Comparison of ENCODE assay signal across 2 cellular contexts in the genomic region with DNA sequence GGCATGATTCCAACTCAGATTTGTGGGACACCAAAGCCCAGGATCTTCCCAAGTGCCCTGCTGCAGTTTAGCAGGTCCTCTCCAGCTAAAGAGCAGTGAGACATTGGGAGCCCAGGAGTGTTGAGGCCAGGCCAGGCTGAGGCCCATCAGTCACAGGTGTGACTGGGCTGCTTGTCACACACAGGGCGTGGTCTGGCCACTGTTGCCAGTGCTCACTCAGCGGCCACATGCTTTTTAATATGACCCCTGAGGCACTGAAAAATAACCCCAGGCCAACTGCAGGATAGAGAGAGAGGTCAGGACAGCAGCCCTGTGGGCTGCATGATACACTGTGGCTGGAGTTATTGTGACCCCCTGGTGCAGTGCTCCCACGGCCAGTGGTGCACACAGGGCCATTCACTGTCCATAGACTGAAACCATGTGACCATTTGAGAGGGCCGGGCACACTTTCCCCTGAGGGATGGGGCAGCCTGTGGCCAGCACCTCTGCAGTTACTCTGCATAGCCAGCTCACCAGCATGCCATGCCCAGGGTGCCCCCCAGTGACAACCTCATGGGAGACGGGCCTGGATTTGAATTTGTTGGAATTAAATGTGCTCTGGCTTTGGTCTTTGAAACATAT.
A peak's percentile ranks its signal among the peaks of the same experiment; 100 is the strongest.
TF ChIP-seq lines count a peak whose summit lies in the region.

No MANE protein-coding gene starts in this region.

TF ChIP-seq in liver, 16 proteins besides CTCF, POLR2A, EP300 and RAD21:
- no peak for TF ChIP-seq GABPA (IDR thresholded peaks at IDR 0.05 in 1 of 2, conservative IDR thresholded peaks at IDR 0.05 in 1 of 2)
- TF ChIP-seq JUND (IDR thresholded peaks at IDR 0.05) = no peak
- TF ChIP-seq HNF4G (IDR thresholded peaks at IDR 0.05) = no peak
- TF ChIP-seq NR2F2 (IDR thresholded peaks at IDR 0.05) = peak; percentile 31
- TF ChIP-seq RXRA (IDR thresholded peaks at IDR 0.05) = peak; percentile 66 to 68
- no peak for TF ChIP-seq HNF4A (conservative IDR thresholded peaks at IDR 0.05)
- no peak for TF ChIP-seq FOXA1 (IDR thresholded peaks at IDR 0.05)

TF ChIP-seq in HepG2, 621 proteins besides CTCF, POLR2A, EP300 and RAD21:
- TF ChIP-seq SNAPC2 (CRISPR knock-in tag; IDR thresholded peaks at IDR 0.05) (no peak), RCOR2 (CRISPR knock-in tag; IDR thresholded peaks at IDR 0.05) (no peak), PRMT3 (CRISPR knock-in tag; IDR thresholded peaks at IDR 0.05; ENCODE audit: borderline replicate concordance, low read depth) (no peak), MEF2D (CRISPR knock-in tag; IDR thresholded peaks at IDR 0.05) (no peak), NR2C2 (CRISPR knock-in tag; IDR thresholded peaks at IDR 0.05; ENCODE audit: borderline replicate concordance) (no peak), TAF1 (CRISPR knock-in tag; IDR thresholded peaks at IDR 0.05) (no peak), CHCHD3 (CRISPR knock-in tag; IDR thresholded peaks at IDR 0.05) (no peak)
- TF ChIP-seq, protein P1, sequence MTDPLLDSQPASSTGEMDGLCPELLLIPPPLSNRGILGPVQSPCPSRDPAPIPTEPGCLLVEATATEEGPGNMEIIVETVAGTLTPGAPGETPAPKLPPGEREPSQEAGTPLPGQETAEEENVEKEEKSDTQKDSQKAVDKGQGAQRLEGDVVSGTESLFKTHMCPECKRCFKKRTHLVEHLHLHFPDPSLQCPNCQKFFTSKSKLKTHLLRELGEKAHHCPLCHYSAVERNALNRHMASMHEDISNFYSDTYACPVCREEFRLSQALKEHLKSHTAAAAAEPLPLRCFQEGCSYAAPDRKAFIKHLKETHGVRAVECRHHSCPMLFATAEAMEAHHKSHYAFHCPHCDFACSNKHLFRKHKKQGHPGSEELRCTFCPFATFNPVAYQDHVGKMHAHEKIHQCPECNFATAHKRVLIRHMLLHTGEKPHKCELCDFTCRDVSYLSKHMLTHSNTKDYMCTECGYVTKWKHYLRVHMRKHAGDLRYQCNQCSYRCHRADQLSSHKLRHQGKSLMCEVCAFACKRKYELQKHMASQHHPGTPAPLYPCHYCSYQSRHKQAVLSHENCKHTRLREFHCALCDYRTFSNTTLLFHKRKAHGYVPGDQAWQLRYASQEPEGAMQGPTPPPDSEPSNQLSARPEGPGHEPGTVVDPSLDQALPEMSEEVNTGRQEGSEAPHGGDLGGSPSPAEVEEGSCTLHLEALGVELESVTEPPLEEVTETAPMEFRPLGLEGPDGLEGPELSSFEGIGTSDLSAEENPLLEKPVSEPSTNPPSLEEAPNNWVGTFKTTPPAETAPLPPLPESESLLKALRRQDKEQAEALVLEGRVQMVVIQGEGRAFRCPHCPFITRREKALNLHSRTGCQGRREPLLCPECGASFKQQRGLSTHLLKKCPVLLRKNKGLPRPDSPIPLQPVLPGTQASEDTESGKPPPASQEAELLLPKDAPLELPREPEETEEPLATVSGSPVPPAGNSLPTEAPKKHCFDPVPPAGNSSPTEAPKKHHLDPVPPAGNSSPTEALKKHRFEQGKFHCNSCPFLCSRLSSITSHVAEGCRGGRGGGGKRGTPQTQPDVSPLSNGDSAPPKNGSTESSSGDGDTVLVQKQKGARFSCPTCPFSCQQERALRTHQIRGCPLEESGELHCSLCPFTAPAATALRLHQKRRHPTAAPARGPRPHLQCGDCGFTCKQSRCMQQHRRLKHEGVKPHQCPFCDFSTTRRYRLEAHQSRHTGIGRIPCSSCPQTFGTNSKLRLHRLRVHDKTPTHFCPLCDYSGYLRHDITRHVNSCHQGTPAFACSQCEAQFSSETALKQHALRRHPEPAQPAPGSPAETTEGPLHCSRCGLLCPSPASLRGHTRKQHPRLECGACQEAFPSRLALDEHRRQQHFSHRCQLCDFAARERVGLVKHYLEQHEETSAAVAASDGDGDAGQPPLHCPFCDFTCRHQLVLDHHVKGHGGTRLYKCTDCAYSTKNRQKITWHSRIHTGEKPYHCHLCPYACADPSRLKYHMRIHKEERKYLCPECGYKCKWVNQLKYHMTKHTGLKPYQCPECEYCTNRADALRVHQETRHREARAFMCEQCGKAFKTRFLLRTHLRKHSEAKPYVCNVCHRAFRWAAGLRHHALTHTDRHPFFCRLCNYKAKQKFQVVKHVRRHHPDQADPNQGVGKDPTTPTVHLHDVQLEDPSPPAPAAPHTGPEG (CRISPR knock-in tag; IDR thresholded peaks at IDR 0.05) = no peak
- TF ChIP-seq, protein P2, sequence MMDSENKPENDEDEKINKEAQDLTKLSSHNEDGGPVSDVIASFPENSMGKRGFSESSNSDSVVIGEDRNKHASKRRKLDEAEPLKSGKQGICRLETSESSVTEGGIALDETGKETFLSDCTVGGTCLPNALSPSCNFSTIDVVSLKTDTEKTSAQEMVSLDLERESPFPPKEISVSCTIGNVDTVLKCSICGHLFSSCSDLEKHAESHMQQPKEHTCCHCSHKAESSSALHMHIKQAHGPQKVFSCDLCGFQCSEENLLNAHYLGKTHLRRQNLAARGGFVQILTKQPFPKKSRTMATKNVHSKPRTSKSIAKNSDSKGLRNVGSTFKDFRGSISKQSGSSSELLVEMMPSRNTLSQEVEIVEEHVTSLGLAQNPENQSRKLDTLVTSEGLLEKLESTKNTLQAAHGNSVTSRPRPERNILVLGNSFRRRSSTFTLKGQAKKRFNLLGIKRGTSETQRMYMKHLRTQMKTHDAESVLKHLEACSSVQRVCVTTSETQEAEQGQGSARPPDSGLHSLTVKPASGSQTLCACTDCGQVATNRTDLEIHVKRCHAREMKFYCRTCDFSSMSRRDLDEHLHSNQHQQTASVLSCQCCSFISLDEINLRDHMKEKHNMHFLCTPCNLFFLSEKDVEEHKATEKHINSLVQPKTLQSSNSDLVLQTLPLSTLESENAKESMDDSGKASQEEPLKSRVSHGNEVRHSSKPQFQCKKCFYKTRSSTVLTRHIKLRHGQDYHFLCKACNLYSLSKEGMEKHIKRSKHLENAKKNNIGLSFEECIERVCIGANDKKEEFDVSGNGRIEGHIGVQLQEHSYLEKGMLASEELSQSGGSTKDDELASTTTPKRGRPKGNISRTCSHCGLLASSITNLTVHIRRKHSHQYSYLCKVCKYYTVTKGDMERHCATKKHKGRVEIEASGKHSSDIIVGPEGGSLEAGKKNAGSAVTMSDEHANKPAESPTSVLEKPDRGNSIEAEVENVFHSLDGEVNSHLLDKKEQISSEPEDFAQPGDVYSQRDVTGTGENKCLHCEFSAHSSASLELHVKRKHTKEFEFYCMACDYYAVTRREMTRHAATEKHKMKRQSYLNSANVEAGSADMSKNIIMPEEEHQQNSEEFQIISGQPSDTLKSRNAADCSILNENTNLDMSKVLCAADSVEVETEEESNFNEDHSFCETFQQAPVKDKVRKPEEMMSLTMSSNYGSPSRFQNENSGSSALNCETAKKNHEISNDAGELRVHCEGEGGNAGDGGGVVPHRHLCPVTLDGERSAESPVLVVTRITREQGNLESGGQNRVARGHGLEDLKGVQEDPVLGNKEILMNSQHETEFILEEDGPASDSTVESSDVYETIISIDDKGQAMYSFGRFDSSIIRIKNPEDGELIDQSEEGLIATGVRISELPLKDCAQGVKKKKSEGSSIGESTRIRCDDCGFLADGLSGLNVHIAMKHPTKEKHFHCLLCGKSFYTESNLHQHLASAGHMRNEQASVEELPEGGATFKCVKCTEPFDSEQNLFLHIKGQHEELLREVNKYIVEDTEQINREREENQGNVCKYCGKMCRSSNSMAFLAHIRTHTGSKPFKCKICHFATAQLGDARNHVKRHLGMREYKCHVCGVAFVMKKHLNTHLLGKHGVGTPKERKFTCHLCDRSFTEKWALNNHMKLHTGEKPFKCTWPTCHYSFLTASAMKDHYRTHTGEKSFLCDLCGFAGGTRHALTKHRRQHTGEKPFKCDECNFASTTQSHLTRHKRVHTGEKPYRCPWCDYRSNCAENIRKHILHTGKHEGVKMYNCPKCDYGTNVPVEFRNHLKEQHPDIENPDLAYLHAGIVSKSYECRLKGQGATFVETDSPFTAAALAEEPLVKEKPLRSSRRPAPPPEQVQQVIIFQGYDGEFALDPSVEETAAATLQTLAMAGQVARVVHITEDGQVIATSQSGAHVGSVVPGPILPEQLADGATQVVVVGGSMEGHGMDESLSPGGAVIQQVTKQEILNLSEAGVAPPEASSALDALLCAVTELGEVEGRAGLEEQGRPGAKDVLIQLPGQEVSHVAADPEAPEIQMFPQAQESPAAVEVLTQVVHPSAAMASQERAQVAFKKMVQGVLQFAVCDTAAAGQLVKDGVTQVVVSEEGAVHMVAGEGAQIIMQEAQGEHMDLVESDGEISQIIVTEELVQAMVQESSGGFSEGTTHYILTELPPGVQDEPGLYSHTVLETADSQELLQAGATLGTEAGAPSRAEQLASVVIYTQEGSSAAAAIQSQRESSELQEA (CRISPR knock-in tag; IDR thresholded peaks at IDR 0.05; ENCODE audit: not compliant biosample characterization) = no peak
- TF ChIP-seq, protein P3, sequence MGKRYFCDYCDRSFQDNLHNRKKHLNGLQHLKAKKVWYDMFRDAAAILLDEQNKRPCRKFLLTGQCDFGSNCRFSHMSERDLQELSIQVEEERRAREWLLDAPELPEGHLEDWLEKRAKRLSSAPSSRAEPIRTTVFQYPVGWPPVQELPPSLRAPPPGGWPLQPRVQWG (CRISPR knock-in tag; IDR thresholded peaks at IDR 0.05; ENCODE audit: borderline replicate concordance, low read depth) = no peak
- TF ChIP-seq, protein P4, sequence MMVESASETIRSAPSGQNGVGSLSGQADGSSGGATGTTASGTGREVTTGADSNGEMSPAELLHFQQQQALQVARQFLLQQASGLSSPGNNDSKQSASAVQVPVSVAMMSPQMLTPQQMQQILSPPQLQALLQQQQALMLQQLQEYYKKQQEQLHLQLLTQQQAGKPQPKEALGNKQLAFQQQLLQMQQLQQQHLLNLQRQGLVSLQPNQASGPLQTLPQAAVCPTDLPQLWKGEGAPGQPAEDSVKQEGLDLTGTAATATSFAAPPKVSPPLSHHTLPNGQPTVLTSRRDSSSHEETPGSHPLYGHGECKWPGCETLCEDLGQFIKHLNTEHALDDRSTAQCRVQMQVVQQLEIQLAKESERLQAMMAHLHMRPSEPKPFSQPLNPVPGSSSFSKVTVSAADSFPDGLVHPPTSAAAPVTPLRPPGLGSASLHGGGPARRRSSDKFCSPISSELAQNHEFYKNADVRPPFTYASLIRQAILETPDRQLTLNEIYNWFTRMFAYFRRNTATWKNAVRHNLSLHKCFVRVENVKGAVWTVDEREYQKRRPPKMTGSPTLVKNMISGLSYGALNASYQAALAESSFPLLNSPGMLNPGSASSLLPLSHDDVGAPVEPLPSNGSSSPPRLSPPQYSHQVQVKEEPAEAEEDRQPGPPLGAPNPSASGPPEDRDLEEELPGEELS (CRISPR knock-in tag; IDR thresholded peaks at IDR 0.05) = no peak
- TF ChIP-seq, protein P5, sequence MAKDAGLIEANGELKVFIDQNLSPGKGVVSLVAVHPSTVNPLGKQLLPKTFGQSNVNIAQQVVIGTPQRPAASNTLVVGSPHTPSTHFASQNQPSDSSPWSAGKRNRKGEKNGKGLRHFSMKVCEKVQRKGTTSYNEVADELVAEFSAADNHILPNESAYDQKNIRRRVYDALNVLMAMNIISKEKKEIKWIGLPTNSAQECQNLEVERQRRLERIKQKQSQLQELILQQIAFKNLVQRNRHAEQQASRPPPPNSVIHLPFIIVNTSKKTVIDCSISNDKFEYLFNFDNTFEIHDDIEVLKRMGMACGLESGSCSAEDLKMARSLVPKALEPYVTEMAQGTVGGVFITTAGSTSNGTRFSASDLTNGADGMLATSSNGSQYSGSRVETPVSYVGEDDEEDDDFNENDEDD (CRISPR knock-in tag; IDR thresholded peaks at IDR 0.05; ENCODE audit: borderline replicate concordance) = no peak
- TF ChIP-seq, protein P6, sequence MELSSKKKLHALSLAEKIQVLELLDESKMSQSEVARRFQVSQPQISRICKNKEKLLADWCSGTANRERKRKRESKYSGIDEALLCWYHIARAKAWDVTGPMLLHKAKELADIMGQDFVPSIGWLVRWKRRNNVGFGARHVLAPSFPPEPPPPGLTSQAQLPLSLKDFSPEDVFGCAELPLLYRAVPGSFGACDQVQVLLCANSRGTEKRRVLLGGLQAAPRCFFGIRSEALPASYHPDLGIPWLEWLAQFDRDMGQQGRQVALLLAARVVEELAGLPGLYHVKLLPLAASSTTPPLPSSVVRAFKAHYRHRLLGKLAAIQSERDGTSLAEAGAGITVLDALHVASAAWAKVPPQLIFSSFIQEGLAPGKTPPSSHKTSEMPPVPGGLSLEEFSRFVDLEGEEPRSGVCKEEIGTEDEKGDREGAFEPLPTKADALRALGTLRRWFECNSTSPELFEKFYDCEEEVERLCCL (CRISPR knock-in tag; IDR thresholded peaks at IDR 0.05; ENCODE audit: borderline replicate concordance) = no peak
